ENCODE assay signal across 1 cellular context in the genomic region with DNA sequence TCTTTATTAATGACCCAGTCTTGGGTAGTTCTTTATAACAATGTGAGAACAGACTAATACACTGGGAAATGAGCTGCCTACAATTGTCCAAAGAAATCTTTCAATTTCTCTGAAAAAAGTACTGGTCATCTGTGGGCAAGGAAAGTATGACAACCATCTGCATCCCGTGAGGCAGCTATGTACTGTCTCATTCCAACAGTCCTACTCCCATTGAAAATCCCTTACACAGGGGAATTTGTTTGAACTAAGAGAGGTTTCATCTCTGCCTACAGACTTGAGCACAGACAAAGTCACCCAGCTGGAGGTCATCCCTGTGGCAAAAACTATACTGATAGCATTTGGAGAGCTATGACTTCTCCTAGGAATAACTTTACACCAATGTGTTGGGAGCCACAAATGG.
TF ChIP-seq lines count a peak whose summit lies in the region.

No MANE protein-coding gene starts in this region.

TF ChIP-seq in SK-N-SH treated with all-trans-retinoic acid at 6 μM for 48 hours, 23 proteins besides CTCF, POLR2A, EP300 and RAD21 (continued from another document):
- TF ChIP-seq, protein P1, sequence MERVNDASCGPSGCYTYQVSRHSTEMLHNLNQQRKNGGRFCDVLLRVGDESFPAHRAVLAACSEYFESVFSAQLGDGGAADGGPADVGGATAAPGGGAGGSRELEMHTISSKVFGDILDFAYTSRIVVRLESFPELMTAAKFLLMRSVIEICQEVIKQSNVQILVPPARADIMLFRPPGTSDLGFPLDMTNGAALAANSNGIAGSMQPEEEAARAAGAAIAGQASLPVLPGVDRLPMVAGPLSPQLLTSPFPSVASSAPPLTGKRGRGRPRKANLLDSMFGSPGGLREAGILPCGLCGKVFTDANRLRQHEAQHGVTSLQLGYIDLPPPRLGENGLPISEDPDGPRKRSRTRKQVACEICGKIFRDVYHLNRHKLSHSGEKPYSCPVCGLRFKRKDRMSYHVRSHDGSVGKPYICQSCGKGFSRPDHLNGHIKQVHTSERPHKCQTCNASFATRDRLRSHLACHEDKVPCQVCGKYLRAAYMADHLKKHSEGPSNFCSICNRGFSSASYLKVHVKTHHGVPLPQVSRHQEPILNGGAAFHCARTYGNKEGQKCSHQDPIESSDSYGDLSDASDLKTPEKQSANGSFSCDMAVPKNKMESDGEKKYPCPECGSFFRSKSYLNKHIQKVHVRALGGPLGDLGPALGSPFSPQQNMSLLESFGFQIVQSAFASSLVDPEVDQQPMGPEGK (CRISPR knock-in tag; IDR thresholded peaks at IDR 0.05; ENCODE audit: borderline replicate concordance) = no peak
- TF ChIP-seq OSR1 (CRISPR knock-in tag; IDR thresholded peaks at IDR 0.05) (no peak), RARB (CRISPR knock-in tag; IDR thresholded peaks at IDR 0.05) (no peak)
- TF ChIP-seq, protein P2, sequence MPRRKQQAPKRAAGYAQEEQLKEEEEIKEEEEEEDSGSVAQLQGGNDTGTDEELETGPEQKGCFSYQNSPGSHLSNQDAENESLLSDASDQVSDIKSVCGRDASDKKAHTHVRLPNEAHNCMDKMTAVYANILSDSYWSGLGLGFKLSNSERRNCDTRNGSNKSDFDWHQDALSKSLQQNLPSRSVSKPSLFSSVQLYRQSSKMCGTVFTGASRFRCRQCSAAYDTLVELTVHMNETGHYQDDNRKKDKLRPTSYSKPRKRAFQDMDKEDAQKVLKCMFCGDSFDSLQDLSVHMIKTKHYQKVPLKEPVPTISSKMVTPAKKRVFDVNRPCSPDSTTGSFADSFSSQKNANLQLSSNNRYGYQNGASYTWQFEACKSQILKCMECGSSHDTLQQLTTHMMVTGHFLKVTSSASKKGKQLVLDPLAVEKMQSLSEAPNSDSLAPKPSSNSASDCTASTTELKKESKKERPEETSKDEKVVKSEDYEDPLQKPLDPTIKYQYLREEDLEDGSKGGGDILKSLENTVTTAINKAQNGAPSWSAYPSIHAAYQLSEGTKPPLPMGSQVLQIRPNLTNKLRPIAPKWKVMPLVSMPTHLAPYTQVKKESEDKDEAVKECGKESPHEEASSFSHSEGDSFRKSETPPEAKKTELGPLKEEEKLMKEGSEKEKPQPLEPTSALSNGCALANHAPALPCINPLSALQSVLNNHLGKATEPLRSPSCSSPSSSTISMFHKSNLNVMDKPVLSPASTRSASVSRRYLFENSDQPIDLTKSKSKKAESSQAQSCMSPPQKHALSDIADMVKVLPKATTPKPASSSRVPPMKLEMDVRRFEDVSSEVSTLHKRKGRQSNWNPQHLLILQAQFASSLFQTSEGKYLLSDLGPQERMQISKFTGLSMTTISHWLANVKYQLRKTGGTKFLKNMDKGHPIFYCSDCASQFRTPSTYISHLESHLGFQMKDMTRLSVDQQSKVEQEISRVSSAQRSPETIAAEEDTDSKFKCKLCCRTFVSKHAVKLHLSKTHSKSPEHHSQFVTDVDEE (CRISPR knock-in tag; IDR thresholded peaks at IDR 0.05) = no peak
- TF ChIP-seq, protein P3, sequence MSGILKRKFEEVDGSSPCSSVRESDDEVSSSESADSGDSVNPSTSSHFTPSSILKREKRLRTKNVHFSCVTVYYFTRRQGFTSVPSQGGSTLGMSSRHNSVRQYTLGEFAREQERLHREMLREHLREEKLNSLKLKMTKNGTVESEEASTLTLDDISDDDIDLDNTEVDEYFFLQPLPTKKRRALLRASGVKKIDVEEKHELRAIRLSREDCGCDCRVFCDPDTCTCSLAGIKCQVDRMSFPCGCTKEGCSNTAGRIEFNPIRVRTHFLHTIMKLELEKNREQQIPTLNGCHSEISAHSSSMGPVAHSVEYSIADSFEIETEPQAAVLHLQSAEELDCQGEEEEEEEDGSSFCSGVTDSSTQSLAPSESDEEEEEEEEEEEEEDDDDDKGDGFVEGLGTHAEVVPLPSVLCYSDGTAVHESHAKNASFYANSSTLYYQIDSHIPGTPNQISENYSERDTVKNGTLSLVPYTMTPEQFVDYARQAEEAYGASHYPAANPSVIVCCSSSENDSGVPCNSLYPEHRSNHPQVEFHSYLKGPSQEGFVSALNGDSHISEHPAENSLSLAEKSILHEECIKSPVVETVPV (CRISPR knock-in tag; IDR thresholded peaks at IDR 0.05) = no peak
